In genomic region chr9:33161589-33162132, GRCh38 we compare ENCODE assay signal across 8 cellular contexts. TPM values are rescaled to one million over a fixed set of nuclear protein-coding genes. Genes with fewer than 3 reads are reported as not detected.
DNase-seq lines count a peak whose midpoint lies in the region; ATAC-seq and TF ChIP-seq lines count a peak whose summit lies in the region.

No MANE protein-coding gene starts in this region.

- H2AFZ ChIP-seq in OCI-LY7 (ENCODE audit: low read length), result no peak overlapping the region

- ATAC-seq in GM21360 (IDR thresholded peaks at IDR 0.05; ENCODE audit: unreplicated experiment), result no peak

- H3K27ac ChIP-seq in OCI-LY7 (ENCODE audit: low read depth, low read length, poor library complexity, severe bottlenecking) (peak overlapping the region; percentile 86), skeletal muscle tissue (ENCODE audit: low read depth, low read length) (peak overlapping the region; percentile 97)

- BruUV-seq in OCI-LY7 (replicated peaks; lab: Mats Ljungman, UMichigan), result no TSS peak

- POLR2A ChIA-PET in OCI-LY7 (lab: Charles Lee), result interaction anchor here (0.5 to 3.2 kb wide), 8 partner anchors 10 to 135 kb away, joined by 3 to 15 read pairs (median 3); no protein-coding TSS in a partner anchor

- H3K27me3 ChIP-seq in skeletal muscle tissue (ENCODE audit: control insufficient read depth in 3 of 3, insufficient read depth in 3 of 3, low read length in 3 of 3), result no peaks in the 10 kb centered on the region

- CTCF ChIA-PET in OCI-LY7 (lab: Charles Lee; ENCODE audit: unreplicated experiment), result no interaction called here

- H3K9me3 ChIP-seq in OCI-LY7 (ENCODE audit: low read length) (no peaks in the 10 kb centered on the region), skeletal muscle tissue (ENCODE audit: control insufficient read depth in 3 of 3, low read length in 3 of 3) (no peaks in the 10 kb centered on the region)

- peak overlapping the region in 2 of 3 donors; percentile 52 to 68 for H3K9ac ChIP-seq in skeletal muscle tissue (ENCODE audit: low read depth in 1 of 3, low read length in 3 of 3)

- DNase-seq in GM12864 (ENCODE audit: low read depth) (no peak), OCI-LY7 (ENCODE audit: low spot score) (no peak), fibroblast of mammary gland (ENCODE audit: low read depth) (peak; percentile 54), GOT3 (lab: John Stamatoyannopoulos, UW) (no peak), SK-N-DZ (ENCODE audit: low spot score) (no peak), HCEC 1CT (no peak)

- peak overlapping the region; percentile 24 for H3K4me3 ChIP-seq in GM12864 (ENCODE audit: low read depth, low read length)
- peak overlapping the region; percentile 58 for H3K4me3 ChIP-seq in OCI-LY7 (ENCODE audit: low read depth, low read length, poor library complexity, severe bottlenecking)
- no peak overlapping the region for H3K4me3 ChIP-seq in fibroblast of mammary gland (ENCODE audit: control insufficient read depth, low read depth, low read length)
- peak overlapping the region; percentile 1 to 51 (median 36) for H3K4me3 ChIP-seq in skeletal muscle tissue (ENCODE audit: low read length in 3 of 3)

- TF ChIP-seq CTCF in GM12864 (IDR thresholded peaks at IDR 0.05; ENCODE audit: low read depth, low read length, missing control alignments), result no peak
- no peak for TF ChIP-seq CTCF in OCI-LY7 (conservative IDR thresholded peaks at IDR 0.05; ENCODE audit: low read length)
- no peak for TF ChIP-seq CTCF in fibroblast of mammary gland (conservative IDR thresholded peaks at IDR 0.05; ENCODE audit: control insufficient read depth, insufficient read depth, low read depth, low read length)

- peaks cover 100% of the 10 kb centered on the region for H3K79me2 ChIP-seq in OCI-LY7 (ENCODE audit: insufficient read depth, low read depth, low read length)

- H4K20me1 ChIP-seq in OCI-LY7 (ENCODE audit: insufficient read depth, low read length), result peaks cover 14% of the 10 kb centered on the region; the same call in 1 of the 2 replicates

- peak overlapping the region; percentile 97 for H3K4me2 ChIP-seq in OCI-LY7 (ENCODE audit: low read length)

- no peaks in the 10 kb centered on the region for H3K9me2 ChIP-seq in OCI-LY7 (ENCODE audit: insufficient read depth, low read length)

- H3K4me1 ChIP-seq in OCI-LY7 (ENCODE audit: insufficient read depth, low read length, poor library complexity, severe bottlenecking), result peaks cover 90% of the 10 kb centered on the region
- peaks cover 83 to 95% (median 86%) of the 10 kb centered on the region in 3 donors for H3K4me1 ChIP-seq in skeletal muscle tissue (ENCODE audit: control insufficient read depth in 3 of 3, insufficient read depth in 3 of 3, low read length in 3 of 3)

- no peaks in the 10 kb centered on the region for H3K36me3 ChIP-seq in OCI-LY7 (ENCODE audit: insufficient read depth, low read length)
- no peaks in the 10 kb centered on the region for H3K36me3 ChIP-seq in skeletal muscle tissue (ENCODE audit: control insufficient read depth in 3 of 3, insufficient read depth in 3 of 3, low read length in 3 of 3)

- intact Hi-C loops in OCI-LY7 (cut with micrococcal nuclease; ENCODE audit: unreplicated experiment), result no loop called here

RNA-seq across cellular contexts. Expression of gene B4GALT1, which starts 5.5 kb away (rescaled TPM):
- 8.1 and 12.8 TPM in 2 replicates for total RNA-seq in OCI-LY7 (2014; rRNA removed; shearing (Covaris generic))
- 38.7 and 43.7 TPM in 2 replicates for total RNA-seq in OCI-LY7 (2022)
- 14.1 TPM for total RNA-seq in skeletal muscle tissue
- 2.3 and 2.7 TPM in 2 replicates for polyA plus RNA-seq in SK-N-DZ (2014; cell fraction: cytosol; rRNA removed)
- 1.3 and 2.3 TPM in 2 replicates for polyA plus RNA-seq in SK-N-DZ (2014; cell fraction: nucleus; rRNA removed)
